Comparison of ENCODE assay signal across 9 cellular contexts in the genomic region with DNA sequence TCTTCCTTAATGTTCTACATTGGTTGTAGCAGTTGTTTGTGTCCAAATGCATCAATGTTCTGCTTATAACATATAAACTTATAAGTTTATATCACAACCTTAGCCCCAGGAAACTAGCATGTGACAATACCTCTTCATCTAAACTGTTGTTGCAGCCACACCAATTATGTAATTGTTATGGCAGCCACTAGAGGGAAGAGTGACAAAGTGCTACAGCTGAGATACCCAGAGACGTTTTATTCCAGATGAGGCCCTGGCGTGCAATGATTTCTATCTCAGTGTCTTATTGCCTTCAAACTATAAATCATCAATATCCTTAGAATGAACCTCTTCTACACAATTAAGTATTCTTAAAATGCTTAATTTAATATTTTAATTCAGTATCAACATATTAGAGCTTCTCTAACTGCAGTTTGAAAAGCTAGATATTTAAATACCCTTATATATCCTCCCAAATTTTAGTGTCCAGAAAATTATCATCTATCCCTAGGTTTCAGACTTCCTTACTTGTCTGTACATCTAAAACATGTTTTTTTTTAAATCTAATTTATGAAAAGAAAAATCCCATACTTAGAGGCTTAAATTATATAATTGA.
DNase-seq lines count a peak whose midpoint lies in the region; ATAC-seq and TF ChIP-seq lines count a peak whose summit lies in the region.
"Had no signal": no experiment of that assay in that cellular context is flagged by ENCODE, and none has a peak within 500 bp of the region (broad histone marks: within the 10 kb centered on the region; RNA-seq: fewer than 3 reads in every experiment).

No MANE protein-coding gene starts in this region.

- H3K9me2 ChIP-seq in HCT116 (ENCODE audit: insufficient read depth): no peaks in the 10 kb centered on the region

- H3K4me3 Mint-ChIP-seq in T-helper 17 cell: no peak overlapping the region
- H3K4me3 Mint-ChIP-seq: CD4-positive, CD25-positive, alpha-beta regulatory T cell had no signal

- no TSS peak for BruUV-seq in HCT116 (replicated peaks; lab: Mats Ljungman, UMichigan)

- peak; percentile 48 to 73 (median 69); a peak in 5 of 6 replicates for TF ChIP-seq CTCF in HCT116 (IDR thresholded peaks at IDR 0.05 in 2 of 3, conservative IDR thresholded peaks at IDR 0.05 in 1 of 3; ENCODE audit: borderline replicate concordance in 1 of 3, insufficient read depth in 1 of 3, low read depth in 2 of 3, low read length in 2 of 3)
- peak; percentile 44 for TF ChIP-seq CTCF in NB4 (IDR thresholded peaks at IDR 0.05; ENCODE audit: low read depth, low read length)
- TF ChIP-seq CTCF in astrocyte of the cerebellum (IDR thresholded peaks at IDR 0.05; ENCODE audit: low read depth, low read length, missing control alignments): peak; percentile 76
- TF ChIP-seq CTCF in lower lobe of right lung (IDR thresholded peaks at IDR 0.05): peak; percentile 45

- H3K27me3 Mint-ChIP-seq in T-helper 17 cell: no peaks in the 10 kb centered on the region
- H3K27me3 Mint-ChIP-seq: CD4-positive, CD25-positive, alpha-beta regulatory T cell had no signal

- H3K27ac Mint-ChIP-seq in T-helper 17 cell: no peak overlapping the region
- H3K27ac Mint-ChIP-seq: CD4-positive, CD25-positive, alpha-beta regulatory T cell had no signal

- no peaks in the 10 kb centered on the region for H4K20me1 ChIP-seq in HCT116 (ENCODE audit: insufficient read depth)

- POLR2A ChIA-PET in HCT116 (lab: Charles Lee): no interaction called here

- peak; percentile 66 for TF ChIP-seq RAD21 in HCT116 (IDR thresholded peaks at IDR 0.05; ENCODE audit: low read depth)

- CTCF ChIA-PET in HCT116 (lab: Charles Lee): interaction anchor here (0.9 to 2.0 kb wide), 4 partner anchors 9 to 166 kb away, joined by 3 to 7 read pairs (median 3); no protein-coding TSS in a partner anchor

- TF ChIP-seq POLR2A in HCT116 (IDR thresholded peaks at IDR 0.05; ENCODE audit: borderline replicate concordance, extremely low read depth, insufficient read depth, insufficient read length): no peak
- TF ChIP-seq POLR2A in NB4 (IDR thresholded peaks at IDR 0.05; ENCODE audit: extremely low read depth, insufficient read length): no peak

- H3K4me2 ChIP-seq in HCT116 (ENCODE audit: low read length): no peak overlapping the region

- no peaks in the 10 kb centered on the region for H3K79me2 ChIP-seq in HCT116 (ENCODE audit: insufficient read depth, low read length)

- RAD21 ChIA-PET in HCT116 (lab: Charles Lee; ENCODE audit: low non-redundant PET in 1 of 2, low total read pairs in 2 of 2, uncharacterized antibody in 2 of 2, unreplicated experiment in 2 of 2): no interaction called here

- H3K4me1 Mint-ChIP-seq in T-helper 17 cell: no peaks in the 10 kb centered on the region
- H3K4me1 Mint-ChIP-seq: CD4-positive, CD25-positive, alpha-beta regulatory T cell had no signal

- no peaks in the 10 kb centered on the region for H3K36me3 Mint-ChIP-seq in T-helper 17 cell (ENCODE audit: low read depth)
- H3K36me3 Mint-ChIP-seq: CD4-positive, CD25-positive, alpha-beta regulatory T cell had no signal

- H3K4me1 ChIP-seq in HCT116 (ENCODE audit: control insufficient read depth in 1 of 2, insufficient read depth in 2 of 2, low read length in 2 of 2): no peaks in the 10 kb centered on the region
- no peaks in the 10 kb centered on the region for H3K4me1 ChIP-seq in lower lobe of right lung

- no peak overlapping the region for H3K9ac ChIP-seq in HCT116 (ENCODE audit: low read length)

- peak overlapping the region; percentile 6 for H2AFZ ChIP-seq in HCT116 (ENCODE audit: low read depth, low read length, poor library complexity, severe bottlenecking)

- no peak overlapping the region for H3K27ac ChIP-seq in HCT116 (ENCODE audit: low read depth, low read length)
- H3K27ac ChIP-seq in lower lobe of right lung: no peak overlapping the region

- H3K36me3 ChIP-seq in HCT116 (ENCODE audit: control insufficient read depth in 1 of 2, insufficient read depth in 2 of 2, low read length in 2 of 2): no peaks in the 10 kb centered on the region
- H3K36me3 ChIP-seq in lower lobe of right lung: no peaks in the 10 kb centered on the region

- ATAC-seq in HCT116 (peak; percentile 85), lower lobe of right lung (no peak), T-helper 17 cell (no peak)

- in situ Hi-C loops in astrocyte of the cerebellum (cut with HindIII; ENCODE audit: low sequenced_read_pairs): no loop called here

- H3K27me3 ChIP-seq in HCT116 (ENCODE audit: insufficient read depth, low read length) (no peaks in the 10 kb centered on the region), lower lobe of right lung (ENCODE audit: low read depth) (no peaks in the 10 kb centered on the region)

- intact Hi-C loops in HCT116 (cut with micrococcal nuclease): loop anchor here (5.0 kb wide), 1 partner anchor 162 kb away; no protein-coding TSS in a partner anchor
- intact Hi-C loops in lower lobe of right lung (cut with DNase I): no loop called here

- DNase-seq in NCI-H146 (lab: John Stamatoyannopoulos, UW): peak; percentile 1
- DNase-seq in NCI-H146 treated with DMSO at 0.1 percent for 48 hours (lab: John Stamatoyannopoulos, UW; ENCODE audit: unreplicated experiment): no peak
- peak; percentile 33 for DNase-seq in HCT116 (ENCODE audit: low read depth, low spot score)
- DNase-seq in NB4 (ENCODE audit: low read depth): peak; percentile 36
- peak; percentile 22 for DNase-seq in astrocyte of the cerebellum (ENCODE audit: low read depth)
- no peak for DNase-seq in lower lobe of right lung
- no peak for DNase-seq in T-helper 9 cell
- no peak for DNase-seq in T-helper 17 cell

- no peaks in the 10 kb centered on the region for H3K9me3 ChIP-seq in HCT116 (ENCODE audit: control insufficient read depth in 1 of 2, insufficient read depth in 1 of 2, low read depth in 1 of 2, low read length in 2 of 2)
- no peaks in the 10 kb centered on the region for H3K9me3 ChIP-seq in lower lobe of right lung
- no peaks in the 10 kb centered on the region for H3K9me3 ChIP-seq in T-helper 17 cell (ENCODE audit: control insufficient read depth, low read length, poor library complexity, severe bottlenecking)

- H3K4me3 ChIP-seq in HCT116 (replicated peaks in 1 of 2; ENCODE audit: low read depth in 1 of 2, low read length in 2 of 2): no peak overlapping the region
- H3K4me3 ChIP-seq in NB4 (ENCODE audit: low read depth, low read length): no peak overlapping the region
- no peak overlapping the region for H3K4me3 ChIP-seq in astrocyte of the cerebellum (ENCODE audit: low read depth, low read length)
- no peak overlapping the region for H3K4me3 ChIP-seq in lower lobe of right lung

TF ChIP-seq in HCT116, 20 proteins besides CTCF, POLR2A, EP300 and RAD21:
- TF ChIP-seq YY1 (IDR thresholded peaks at IDR 0.05; ENCODE audit: extremely low read depth, insufficient replicate concordance, low read depth, low read length) (peak; percentile 29), CBX3 (IDR thresholded peaks at IDR 0.05; ENCODE audit: low read depth) (peak; percentile 41; the same call in 1 of the 2 replicates), EZH2phosphoT487 (IDR thresholded peaks at IDR 0.05; ENCODE audit: borderline replicate concordance) (no peak), CEBPB (IDR thresholded peaks at IDR 0.05; ENCODE audit: low read depth) (no peak), EZH2 (IDR thresholded peaks at IDR 0.05) (no peak), TCF7L2 (IDR thresholded peaks at IDR 0.05; ENCODE audit: borderline replicate concordance, extremely low read depth, insufficient read depth, insufficient read length) (no peak)
- TF ChIP-seq, protein P1, sequence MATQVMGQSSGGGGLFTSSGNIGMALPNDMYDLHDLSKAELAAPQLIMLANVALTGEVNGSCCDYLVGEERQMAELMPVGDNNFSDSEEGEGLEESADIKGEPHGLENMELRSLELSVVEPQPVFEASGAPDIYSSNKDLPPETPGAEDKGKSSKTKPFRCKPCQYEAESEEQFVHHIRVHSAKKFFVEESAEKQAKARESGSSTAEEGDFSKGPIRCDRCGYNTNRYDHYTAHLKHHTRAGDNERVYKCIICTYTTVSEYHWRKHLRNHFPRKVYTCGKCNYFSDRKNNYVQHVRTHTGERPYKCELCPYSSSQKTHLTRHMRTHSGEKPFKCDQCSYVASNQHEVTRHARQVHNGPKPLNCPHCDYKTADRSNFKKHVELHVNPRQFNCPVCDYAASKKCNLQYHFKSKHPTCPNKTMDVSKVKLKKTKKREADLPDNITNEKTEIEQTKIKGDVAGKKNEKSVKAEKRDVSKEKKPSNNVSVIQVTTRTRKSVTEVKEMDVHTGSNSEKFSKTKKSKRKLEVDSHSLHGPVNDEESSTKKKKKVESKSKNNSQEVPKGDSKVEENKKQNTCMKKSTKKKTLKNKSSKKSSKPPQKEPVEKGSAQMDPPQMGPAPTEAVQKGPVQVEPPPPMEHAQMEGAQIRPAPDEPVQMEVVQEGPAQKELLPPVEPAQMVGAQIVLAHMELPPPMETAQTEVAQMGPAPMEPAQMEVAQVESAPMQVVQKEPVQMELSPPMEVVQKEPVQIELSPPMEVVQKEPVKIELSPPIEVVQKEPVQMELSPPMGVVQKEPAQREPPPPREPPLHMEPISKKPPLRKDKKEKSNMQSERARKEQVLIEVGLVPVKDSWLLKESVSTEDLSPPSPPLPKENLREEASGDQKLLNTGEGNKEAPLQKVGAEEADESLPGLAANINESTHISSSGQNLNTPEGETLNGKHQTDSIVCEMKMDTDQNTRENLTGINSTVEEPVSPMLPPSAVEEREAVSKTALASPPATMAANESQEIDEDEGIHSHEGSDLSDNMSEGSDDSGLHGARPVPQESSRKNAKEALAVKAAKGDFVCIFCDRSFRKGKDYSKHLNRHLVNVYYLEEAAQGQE (IDR thresholded peaks at IDR 0.05; ENCODE audit: low read depth): no peak

Comparison
In these comparisons a context has a peak if more than half of its experiments do, and no peak if none do; other contexts are left out.
1. DNase-seq: peak in NCI-H146 (single experiment), HCT116 (single experiment), NB4 (single experiment) and astrocyte of the cerebellum (single experiment); none in NCI-H146 treated with DMSO at 0.1 percent for 48 hours (single experiment), lower lobe of right lung (single experiment), T-helper 9 cell (single experiment) and T-helper 17 cell (0 of 3).
2. Peak in every context shown above with its lines, with median percentiles within 50 percentile points of each other: CTCF ChIP-seq.